ENCODE assay signal across 9 cellular contexts in the genomic region with DNA sequence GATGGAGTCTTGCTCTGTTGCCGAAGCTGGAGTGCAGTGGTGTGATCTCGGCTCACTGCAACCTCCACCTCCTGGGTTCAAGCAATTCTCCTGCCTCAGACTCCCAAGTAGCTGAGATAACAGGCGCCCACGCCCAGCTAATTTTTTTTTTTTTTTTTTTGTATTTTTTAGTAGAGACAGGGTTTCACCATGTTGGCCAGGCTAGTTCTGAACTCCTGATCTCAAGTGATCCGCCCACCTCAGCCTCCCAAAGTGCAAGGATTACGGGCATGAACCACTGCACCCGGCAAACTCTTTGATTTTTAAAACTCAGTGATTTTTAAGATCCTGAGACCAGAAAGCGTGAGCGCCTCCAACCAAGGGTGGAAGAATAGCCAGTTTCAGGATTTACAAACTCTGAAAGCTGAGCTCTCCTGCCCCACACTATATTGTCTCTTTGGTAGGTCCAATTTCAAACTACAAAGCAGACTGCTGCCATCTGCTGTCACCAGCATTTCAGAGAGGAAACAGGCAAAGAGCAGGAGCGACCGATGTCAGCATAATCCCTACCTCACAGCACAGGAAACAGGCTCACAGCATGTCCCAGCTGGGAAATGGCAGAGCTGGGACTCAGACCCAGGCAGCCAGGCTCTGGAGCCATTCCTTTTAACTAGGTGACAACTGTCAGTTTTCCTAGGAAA. TPM values are rescaled to one million over a fixed set of nuclear protein-coding genes. Genes with fewer than 3 reads are reported as not detected.
DNase-seq lines count a peak whose midpoint lies in the region; ATAC-seq, FAIRE-seq and TF ChIP-seq lines count a peak whose summit lies in the region.
"Had no signal": no experiment of that assay in that cellular context is flagged by ENCODE, and none has a peak within 500 bp of the region (broad histone marks: within the 10 kb centered on the region; RNA-seq: fewer than 3 reads in every experiment).

No MANE protein-coding gene starts in this region.

- CTCF ChIA-PET in endothelial cell of umbilical vein (lab: Charles Lee) = interaction anchor here (0.5 to 4.6 kb wide), 15 partner anchors 9 to 110 kb away, joined by 3 to 51 read pairs (median 8); partner anchors contain the start of genes FLT3LG, NOSIP, PRMT1 and PRRG2

- intact Hi-C loops in endothelial cell of umbilical vein (cut with micrococcal nuclease) (loop anchor here (1.0 to 2.0 kb wide), 3 partner anchors 16 to 68 kb away; no protein-coding TSS in a partner anchor), gastrocnemius medialis (cut with DNase I; ENCODE audit: low total_unique reads) (loop anchor here (1.0 to 2.0 kb wide), 2 partner anchors 24 to 65 kb away; no protein-coding TSS in a partner anchor)

- in situ Hi-C loops in gastrocnemius medialis (cut with MboI; ENCODE audit: low sequenced_read_pairs in 4 of 4) = loop anchor here in 3 of 4 donors (5.0 to 10.0 kb wide), 3 partner anchors 74 to 104 kb away; partner anchors contain the start of genes BCL2L12 (in 1 of the 3), IRF3 (in 1 of the 3), PRMT1 (in 1 of the 3) and RPS11 (in 1 of the 3)

- H3K36me3 ChIP-seq in endothelial cell of umbilical vein (ENCODE audit: control insufficient read depth in 2 of 2, extremely low read depth in 1 of 2, insufficient read depth in 2 of 2, low read length in 2 of 2) = peaks cover 4 to 10% of the 10 kb centered on the region in 2 experiments
- H3K36me3 ChIP-seq in gastrocnemius medialis = peaks cover 0 to 9% of the 10 kb centered on the region in 2 donors

- TF ChIP-seq POLR2A in endothelial cell of umbilical vein (IDR thresholded peaks at IDR 0.05; ENCODE audit: low read depth, low read length) (no peak), gastrocnemius medialis (IDR thresholded peaks at IDR 0.05) (no peak)

- no peak overlapping the region for H2AFZ ChIP-seq in endothelial cell of umbilical vein (ENCODE audit: low read depth, low read length)

- dilution Hi-C loops in endothelial cell of umbilical vein (cut with MboI; ENCODE audit: extremely low pct_ligation_motif_present, low sequenced_read_pairs) = no loop called here

- peak; percentile 81 to 82 for ATAC-seq in gastrocnemius medialis
- no peak for ATAC-seq in HG02885 (IDR thresholded peaks at IDR 0.05; ENCODE audit: poor library complexity, unreplicated experiment)

- H3K9ac ChIP-seq in endothelial cell of umbilical vein (replicated peaks; ENCODE audit: extremely low read depth, insufficient read depth, low read length) = no peak overlapping the region

- H3K9me3 ChIP-seq in endothelial cell of umbilical vein (replicated peaks; ENCODE audit: control insufficient read depth, insufficient read depth, low read length) (no peaks in the 10 kb centered on the region), gastrocnemius medialis (no peaks in the 10 kb centered on the region)

- peaks cover 46% of the 10 kb centered on the region for H3K79me2 ChIP-seq in endothelial cell of umbilical vein (ENCODE audit: control insufficient read depth, insufficient read depth, low read length)

- H3K4me3 ChIP-seq in endothelial cell of umbilical vein (replicated peaks in 1 of 3; ENCODE audit: insufficient read depth in 1 of 3, low read depth in 1 of 3, low read length in 3 of 3) = no peak overlapping the region
- H3K4me3 ChIP-seq in gastrocnemius medialis = no peak overlapping the region

- no peak overlapping the region for H3K27ac ChIP-seq in endothelial cell of umbilical vein (ENCODE audit: insufficient read depth, low read depth, low read length)
- H3K27ac ChIP-seq in gastrocnemius medialis = peak overlapping the region; percentile 69 to 85 (median 75)

- H3K9me1 ChIP-seq in endothelial cell of umbilical vein (replicated peaks; ENCODE audit: control insufficient read depth, extremely low read depth, insufficient read depth, low read length) = no peaks in the 10 kb centered on the region

- POLR2A ChIA-PET in endothelial cell of umbilical vein (lab: Charles Lee) = interaction anchor here (0.6 to 0.8 kb wide), 3 partner anchors 9 to 94 kb away, joined by 3 to 4 read pairs (median 4); partner anchors contain the start of genes BCL2L12, IRF3 and NOSIP

- no peaks in the 10 kb centered on the region for H3K27me3 ChIP-seq in endothelial cell of umbilical vein (ENCODE audit: control insufficient read depth in 2 of 2, insufficient read depth in 2 of 2, low read length in 2 of 2)
- H3K27me3 ChIP-seq in gastrocnemius medialis = no peaks in the 10 kb centered on the region

- FAIRE-seq in endothelial cell of umbilical vein (lab: Jason Lieb, UNC) = peak; percentile 49

- BruUV-seq in endothelial cell of umbilical vein (replicated peaks; lab: Mats Ljungman, UMichigan) = no TSS peak

- TF ChIP-seq CTCF in endothelial cell of umbilical vein (IDR thresholded peaks at IDR 0.05; ENCODE audit: extremely low read depth in 1 of 2, insufficient read depth in 1 of 2, low read depth in 1 of 2, low read length in 2 of 2) (no peak), gastrocnemius medialis (IDR thresholded peaks at IDR 0.05 in 4 of 5, conservative IDR thresholded peaks at IDR 0.05 in 1 of 5) (peak in 2 of 5 experiments; percentile 20 to 34)

- DNase-seq in NCI-H345 (lab: John Stamatoyannopoulos, UW) (peak; percentile 4), NCI-H345 treated with DMSO at 0.1 percent for 48 hours (lab: John Stamatoyannopoulos, UW; ENCODE audit: unreplicated experiment) (no peak), OCI-M1 (lab: John Stamatoyannopoulos, UW) (peak; percentile 72), endothelial cell of umbilical vein (ENCODE audit: low read depth, low spot score) (no peak), gastrocnemius medialis (peak in 1 of 2 donors; percentile 63)
- DNase-seq in stimulated activated CD4-positive, alpha-beta T cell treated with anti-CD3 and anti-CD28 coated beads, Interleukin-4, amount 100 ng/mL, for 24 hours = no peak
- DNase-seq in activated effector memory CD4-positive, alpha-beta T cell treated with anti-CD3 and anti-CD28 coated beads, Interleukin-2, amount 50 U/mL, for 16 hours = no peak
- DNase-seq: kidney glomerular epithelial cell had no signal

- no peaks in the 10 kb centered on the region for H4K20me1 ChIP-seq in endothelial cell of umbilical vein (replicated peaks; ENCODE audit: control insufficient read depth, extremely low read depth, insufficient read depth, low read length)

- H3K4me1 ChIP-seq in endothelial cell of umbilical vein (ENCODE audit: control insufficient read depth, extremely low read depth, insufficient read depth, low read length) = no peaks in the 10 kb centered on the region
- peaks cover 43 to 58% of the 10 kb centered on the region in 2 donors for H3K4me1 ChIP-seq in gastrocnemius medialis

- no peak overlapping the region for H3K4me2 ChIP-seq in endothelial cell of umbilical vein (ENCODE audit: insufficient read depth, low read length)

RNA-seq across cellular contexts. Expression of gene NOSIP, which starts 9.2 kb away (rescaled TPM):
- total RNA-seq in endothelial cell of umbilical vein = 77.5 and 79.8 TPM in 2 replicates
- polyA plus RNA-seq in endothelial cell of umbilical vein = 128 and 199 TPM in 2 replicates
- 127 and 148 TPM in 2 replicates for polyA plus RNA-seq in endothelial cell of umbilical vein (2011; cell fraction: cytosol; rRNA removed)
- polyA plus RNA-seq in endothelial cell of umbilical vein (2011; cell fraction: nucleus; rRNA removed) = 96.2 and 134 TPM in 2 replicates
- polyA plus RNA-seq in endothelial cell of umbilical vein (2012) = 106 and 132 TPM in 2 replicates
- 81.8 and 82.4 TPM in 2 replicates for polyA minus RNA-seq in endothelial cell of umbilical vein
- polyA minus RNA-seq in endothelial cell of umbilical vein (2011; cell fraction: cytosol; rRNA and poly(A)+ RNA removed) = 70.6 TPM
- 19.5 and 30.8 TPM in 2 replicates for polyA minus RNA-seq in endothelial cell of umbilical vein (2011; cell fraction: nucleus; rRNA and poly(A)+ RNA removed)
- total RNA-seq in gastrocnemius medialis = 10 to 100 TPM; 62.4 to 92.8 (median 78.9) TPM

RNA-seq across cellular contexts. Expression of gene PRRG2, which starts 10.0 kb away (rescaled TPM):
- 1.5 and 2.6 TPM in 2 replicates for total RNA-seq in endothelial cell of umbilical vein
- 2.9 and 3.0 TPM in 2 replicates for polyA plus RNA-seq in endothelial cell of umbilical vein
- polyA plus RNA-seq in endothelial cell of umbilical vein (2011; cell fraction: cytosol; rRNA removed) = 1.5 and 2.8 TPM in 2 replicates
- 1.3 and 2.4 TPM in 2 replicates for polyA plus RNA-seq in endothelial cell of umbilical vein (2011; cell fraction: nucleus; rRNA removed)
- 2.2 and 4.0 TPM in 2 replicates for polyA plus RNA-seq in endothelial cell of umbilical vein (2012)
- polyA minus RNA-seq in endothelial cell of umbilical vein = 0.62 and 2.1 TPM in 2 replicates
- 3.9 TPM for polyA minus RNA-seq in endothelial cell of umbilical vein (2011; cell fraction: cytosol; rRNA and poly(A)+ RNA removed)
- polyA minus RNA-seq in endothelial cell of umbilical vein (2011; cell fraction: nucleus; rRNA and poly(A)+ RNA removed) = 1.0 and 2.4 TPM in 2 replicates
- 1 to 10 TPM in 3 of 4 donors, not detected in 1; 1.4 to 4.6 (median 3.8) TPM for total RNA-seq in gastrocnemius medialis

RNA-seq across cellular contexts. Expression of gene PRR12, which starts 19.8 kb away (rescaled TPM):
- total RNA-seq in endothelial cell of umbilical vein (35.6 and 37.0 TPM in 2 replicates), gastrocnemius medialis (1 to 10 TPM; 3.4 to 7.7 (median 3.8) TPM)
- polyA plus RNA-seq in endothelial cell of umbilical vein = 1.6 and 1.9 TPM in 2 replicates
- polyA plus RNA-seq in endothelial cell of umbilical vein (2011; cell fraction: cytosol; rRNA removed) = 2.3 and 2.7 TPM in 2 replicates
- polyA plus RNA-seq in endothelial cell of umbilical vein (2011; cell fraction: nucleus; rRNA removed) = 6.5 and 7.1 TPM in 2 replicates
- polyA plus RNA-seq in endothelial cell of umbilical vein (2012) = 9.6 and 15.0 TPM in 2 replicates
- 1.9 and 2.5 TPM in 2 replicates for polyA minus RNA-seq in endothelial cell of umbilical vein
- 7.4 TPM for polyA minus RNA-seq in endothelial cell of umbilical vein (2011; cell fraction: cytosol; rRNA and poly(A)+ RNA removed)
- polyA minus RNA-seq in endothelial cell of umbilical vein (2011; cell fraction: nucleus; rRNA and poly(A)+ RNA removed) = 3.0 and 7.4 TPM in 2 replicates

RNA-seq across cellular contexts. Expression of gene RCN3, which starts 43.3 kb away (rescaled TPM):
- total RNA-seq in endothelial cell of umbilical vein (94.4 and 96.1 TPM in 2 replicates), gastrocnemius medialis (10 to 100 TPM in 2 of 4 donors, 1 to 10 TPM in 2; 1.2 to 11.7 (median 7.6) TPM)
- polyA plus RNA-seq in endothelial cell of umbilical vein = 52.7 and 68.3 TPM in 2 replicates
- polyA plus RNA-seq in endothelial cell of umbilical vein (2011; cell fraction: cytosol; rRNA removed) = 33.7 and 37.1 TPM in 2 replicates
- polyA plus RNA-seq in endothelial cell of umbilical vein (2011; cell fraction: nucleus; rRNA removed) = 27.1 and 34.4 TPM in 2 replicates
- polyA plus RNA-seq in endothelial cell of umbilical vein (2012) = 73.5 and 116 TPM in 2 replicates
- 18.1 and 19.8 TPM in 2 replicates for polyA minus RNA-seq in endothelial cell of umbilical vein
- polyA minus RNA-seq in endothelial cell of umbilical vein (2011; cell fraction: cytosol; rRNA and poly(A)+ RNA removed) = not detected
- 5.0 and 17.0 TPM in 2 replicates for polyA minus RNA-seq in endothelial cell of umbilical vein (2011; cell fraction: nucleus; rRNA and poly(A)+ RNA removed)

RNA-seq across cellular contexts. Expression of gene FCGRT, which starts 58.7 kb away (rescaled TPM):
- total RNA-seq in endothelial cell of umbilical vein (98.2 and 134 TPM in 2 replicates), gastrocnemius medialis (10 to 100 TPM; 54.8 to 68.2 (median 59.7) TPM)
- polyA plus RNA-seq in endothelial cell of umbilical vein = 197 and 215 TPM in 2 replicates
- polyA plus RNA-seq in endothelial cell of umbilical vein (2011; cell fraction: cytosol; rRNA removed) = 103 and 152 TPM in 2 replicates
- polyA plus RNA-seq in endothelial cell of umbilical vein (2011; cell fraction: nucleus; rRNA removed) = 205 and 270 TPM in 2 replicates
- 107 and 161 TPM in 2 replicates for polyA plus RNA-seq in endothelial cell of umbilical vein (2012)
- polyA minus RNA-seq in endothelial cell of umbilical vein = 82.9 and 90.9 TPM in 2 replicates
- polyA minus RNA-seq in endothelial cell of umbilical vein (2011; cell fraction: cytosol; rRNA and poly(A)+ RNA removed) = not detected
- polyA minus RNA-seq in endothelial cell of umbilical vein (2011; cell fraction: nucleus; rRNA and poly(A)+ RNA removed) = 20.5 and 29.6 TPM in 2 replicates

Comparison
In these comparisons a context has a peak if more than half of its experiments do, and no peak if none do; other contexts are left out.
1. DNase-seq: peak in NCI-H345 (single experiment) and OCI-M1 (single experiment); none in NCI-H345 treated with DMSO at 0.1 percent for 48 hours (single experiment), endothelial cell of umbilical vein (single experiment), stimulated activated CD4-positive, alpha-beta T cell treated with anti-CD3 and anti-CD28 coated beads, Interleukin-4, amount 100 ng/mL, for 24 hours (single experiment) and activated effector memory CD4-positive, alpha-beta T cell treated with anti-CD3 and anti-CD28 coated beads, Interleukin-2, amount 50 U/mL, for 16 hours (single experiment).